ENCODE assay signal across 9 cellular contexts in the genomic region with DNA sequence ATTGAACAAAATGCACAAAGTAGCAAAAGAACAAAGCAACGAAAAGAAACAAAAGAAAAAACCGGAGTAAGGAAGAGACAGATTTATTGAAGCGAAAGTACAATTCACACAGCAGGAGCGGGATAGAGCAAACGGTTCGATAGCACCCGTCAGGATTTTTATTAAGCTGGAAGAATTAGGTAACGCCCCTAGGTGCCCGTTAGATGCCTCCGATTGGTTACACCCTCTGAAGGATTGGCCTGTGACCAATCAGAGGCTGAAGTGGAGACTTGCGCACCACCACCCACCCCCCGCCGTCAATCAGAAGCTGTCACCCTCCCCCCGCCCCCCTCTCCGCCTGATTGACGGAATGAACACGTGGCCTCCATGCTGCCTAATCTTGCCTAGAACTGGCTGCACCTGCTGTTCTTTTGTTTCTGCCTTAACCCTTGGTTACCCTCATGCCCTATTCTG. TPM values are rescaled to one million over a fixed set of nuclear protein-coding genes. Genes with fewer than 3 reads are reported as not detected.
DNase-seq lines count a peak whose midpoint lies in the region; ATAC-seq, FAIRE-seq and TF ChIP-seq lines count a peak whose summit lies in the region.
"Had no signal": no experiment of that assay in that cellular context is flagged by ENCODE, and none has a peak within 500 bp of the region (broad histone marks: within the 10 kb centered on the region; RNA-seq: fewer than 3 reads in every experiment).

No MANE protein-coding gene starts in this region.

- H3K9me3 ChIP-seq in Karpas-422 (ENCODE audit: low read length) = no peaks in the 10 kb centered on the region
- H3K9me3 ChIP-seq in T-helper 17 cell (ENCODE audit: control insufficient read depth, low read length, poor library complexity, severe bottlenecking) = no peaks in the 10 kb centered on the region

- DNase-seq in Caki2 (ENCODE audit: low read depth) (peak; percentile 78), Karpas-422 (no peak), T-helper 17 cell (no peak), iris pigment epithelial cell (ENCODE audit: low read depth) (peak; percentile 7), posterior vena cava (ENCODE audit: low spot score) (no peak), dedifferentiated amniotic fluid mesenchymal stem cell (ENCODE audit: extremely low spot score) (no peak), D721Med (ENCODE audit: insufficient read length, low spot score) (no peak)

- H3K27me3 Mint-ChIP-seq in T-helper 17 cell = no peaks in the 10 kb centered on the region

- TF ChIP-seq CTCF in D721Med (IDR thresholded peaks at IDR 0.05; ENCODE audit: insufficient read depth, missing control alignments) = no peak

- no peak for FAIRE-seq in D721Med (lab: Jason Lieb, UNC)

- H3K4me1 ChIP-seq in Karpas-422 (ENCODE audit: low read length) = peaks cover 12% of the 10 kb centered on the region

- H3K36me3 ChIP-seq in Karpas-422 (ENCODE audit: insufficient read depth, low read length) = peaks cover 13% of the 10 kb centered on the region

- no peaks in the 10 kb centered on the region for H4K20me1 ChIP-seq in Karpas-422 (ENCODE audit: insufficient read depth, low read depth, low read length)

- H2AFZ ChIP-seq in Karpas-422 (ENCODE audit: low read length) = no peak overlapping the region

- peak overlapping the region; percentile 89 for H3K4me2 ChIP-seq in Karpas-422 (ENCODE audit: low read depth, low read length, poor library complexity, severe bottlenecking)

- H3K79me2 ChIP-seq in Karpas-422 (ENCODE audit: low read length) = peaks cover 35% of the 10 kb centered on the region

- no peaks in the 10 kb centered on the region for H3K9me2 ChIP-seq in Karpas-422 (replicated peaks; ENCODE audit: insufficient read depth, low read length)

- H3K27ac ChIP-seq in Karpas-422 (ENCODE audit: low read length) = no peak overlapping the region

- H3K4me3 ChIP-seq in Karpas-422 (ENCODE audit: low read length) = no peak overlapping the region

- H3K4me1 Mint-ChIP-seq in T-helper 17 cell = peaks cover 10% of the 10 kb centered on the region

- in situ Hi-C loops in Caki2 (cut with HindIII; ENCODE audit: low pct_unique_long_range_greater_than_20kb, low sequenced_read_pairs) = no loop called here

- no peak overlapping the region for H3K4me3 Mint-ChIP-seq in T-helper 17 cell

- H3K27me3 ChIP-seq in Karpas-422 (ENCODE audit: low read length) = no peaks in the 10 kb centered on the region

- H3K9ac ChIP-seq in Karpas-422 (ENCODE audit: low read length) = no peak overlapping the region

- H3K36me3 Mint-ChIP-seq in T-helper 17 cell (ENCODE audit: low read depth) = no peaks in the 10 kb centered on the region

- H3K27ac Mint-ChIP-seq in T-helper 17 cell = no peak overlapping the region

- intact Hi-C loops in posterior vena cava (cut with DNase I) = no loop called here

- ATAC-seq in T-helper 17 cell (peak; percentile 20), GM21515 (IDR thresholded peaks at IDR 0.05; ENCODE audit: unreplicated experiment) (no peak)

RNA-seq across cellular contexts. Expression of gene OCM2, which starts 16.8 kb away (rescaled TPM):
- total RNA-seq in Caki2 (2014; rRNA removed; shearing (Covaris generic); ENCODE audit: low replicate concordance) = not detected in 2 replicates
- total RNA-seq in Karpas-422 (2014; rRNA removed; shearing (Covaris generic); ENCODE audit: low replicate concordance) = not detected in 2 replicates
- not detected for total RNA-seq in T-helper 17 cell
- not detected for total RNA-seq in posterior vena cava
- total RNA-seq: lower leg skin had no signal

Comparison
In these comparisons a context has a peak if more than half of its experiments do, and no peak if none do; other contexts are left out.
1. DNase-seq: peak in Caki2 (single experiment) and iris pigment epithelial cell (single experiment); none in Karpas-422 (single experiment), T-helper 17 cell (0 of 3), posterior vena cava (single experiment), dedifferentiated amniotic fluid mesenchymal stem cell (single experiment) and D721Med (single experiment).